In genomic region chr19:45472557-45473365, GRCh38 we compare ENCODE assay signal across 1 cellular context.
TF ChIP-seq lines count a peak whose summit lies in the region.

No MANE protein-coding gene starts in this region.

TF ChIP-seq in IMR-90, 13 proteins besides CTCF, POLR2A, EP300 and RAD21:
- peak; percentile 56; the same call in 1 of the 2 replicates for TF ChIP-seq USF2 (IDR thresholded peaks at IDR 0.05; ENCODE audit: low read depth, low read length)
- no peak for TF ChIP-seq CHD1 (IDR thresholded peaks at IDR 0.05; ENCODE audit: low read depth, low read length)
- TF ChIP-seq NFE2L2 (IDR thresholded peaks at IDR 0.05; ENCODE audit: low read depth, low read length) = peak; percentile 7; the same call in 1 of the 2 replicates
- TF ChIP-seq SMC3 (IDR thresholded peaks at IDR 0.05; ENCODE audit: low read depth, low read length) = no peak
